In the genomic region with DNA sequence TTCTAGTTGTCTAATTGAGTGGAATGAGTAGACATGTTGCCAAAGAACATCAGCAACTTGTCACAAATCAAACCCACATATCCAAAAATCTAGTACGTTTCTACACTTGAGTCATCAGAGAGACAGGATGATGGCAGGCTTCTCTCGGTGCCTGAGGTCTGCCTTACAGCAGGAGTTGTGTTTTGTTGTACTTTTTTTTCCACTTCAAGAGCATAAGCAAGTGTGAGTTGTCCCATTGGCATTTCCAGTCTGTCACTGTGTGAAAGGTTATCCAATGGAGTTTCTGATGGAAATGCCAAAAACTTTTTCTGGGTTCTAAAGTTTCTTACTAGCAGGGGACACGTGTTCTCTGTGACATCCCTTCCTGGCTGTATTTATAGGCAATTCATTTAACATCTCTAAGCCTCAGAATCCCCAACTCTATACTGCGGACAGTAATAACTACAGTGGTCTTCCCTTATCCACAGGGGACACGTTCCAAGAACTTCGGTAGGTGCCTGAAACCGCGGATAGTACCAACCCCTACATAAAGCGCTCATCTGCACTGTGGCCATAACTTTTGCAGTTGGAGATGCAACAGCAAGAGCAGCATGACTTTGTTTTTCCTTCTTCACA, we compare ENCODE assay signal across 8 cellular contexts.
A peak's percentile ranks its signal among the peaks of the same experiment; 100 is the strongest.
DNase-seq lines count a peak whose midpoint lies in the region; ATAC-seq, FAIRE-seq and TF ChIP-seq lines count a peak whose summit lies in the region.
"Had no signal": no experiment of that assay in that cellular context is flagged by ENCODE, and none has a peak within 500 bp of the region (broad histone marks: within the 10 kb centered on the region; RNA-seq: fewer than 3 reads in every experiment).

No MANE protein-coding gene starts in this region.

- ATAC-seq in Right ventricle myocardium superior (ENCODE audit: poor library complexity), result no peak
- no peak for ATAC-seq in HG02938 (IDR thresholded peaks at IDR 0.05; ENCODE audit: unreplicated experiment)
- ATAC-seq in left cardiac atrium, result no peak

- FAIRE-seq in GM19239 (lab: Jason Lieb, UNC), result peak; percentile 28
- FAIRE-seq in endothelial cell of umbilical vein (lab: Jason Lieb, UNC), result peak; percentile 67

- peaks cover 37% of the 10 kb centered on the region for H3K4me1 Mint-ChIP-seq in T-helper 1 cell treated with Interleukin-12 subunit alpha and Interleukin-12 subunit beta and Interleukin-4 antibody, amounts not matched to agents 30 μg/mL and 1 μg/mL, for 36 hours (ENCODE audit: low read depth)

- intact Hi-C loops in endothelial cell of umbilical vein (cut with micrococcal nuclease), result no loop called here
- intact Hi-C loops in Right ventricle myocardium superior (cut with DNase I), result no loop called here
- intact Hi-C loops in left cardiac atrium (cut with DNase I), result loop anchor here in 1 of 2 donors (5.0 kb wide), 1 partner anchor 379 kb away; no protein-coding TSS in a partner anchor

- POLR2A ChIA-PET in endothelial cell of umbilical vein (lab: Charles Lee), result no interaction called here

- H3K27me3 Mint-ChIP-seq in T-helper 1 cell treated with Interleukin-12 subunit alpha and Interleukin-12 subunit beta and Interleukin-4 antibody, amounts not matched to agents 30 μg/mL and 1 μg/mL, for 36 hours (ENCODE audit: low read depth), result peaks cover 31% of the 10 kb centered on the region

- peak overlapping the region; percentile 16 for H2AFZ ChIP-seq in endothelial cell of umbilical vein (ENCODE audit: low read depth, low read length)

- no peak overlapping the region for H3K4me3 ChIP-seq in endothelial cell of umbilical vein (replicated peaks in 1 of 3; ENCODE audit: insufficient read depth in 1 of 3, low read depth in 1 of 3, low read length in 3 of 3)
- H3K4me3 ChIP-seq: left ventricle myocardium inferior had no signal

- peaks cover 15% of the 10 kb centered on the region for H3K4me1 ChIP-seq in endothelial cell of umbilical vein (ENCODE audit: control insufficient read depth, extremely low read depth, insufficient read depth, low read length)
- H3K4me1 ChIP-seq: left ventricle myocardium inferior had no signal

- H3K9me3 ChIP-seq in endothelial cell of umbilical vein (replicated peaks; ENCODE audit: control insufficient read depth, insufficient read depth, low read length), result no peaks in the 10 kb centered on the region
- H3K9me3 ChIP-seq: left ventricle myocardium inferior had no signal

- no peaks in the 10 kb centered on the region for H3K9me1 ChIP-seq in endothelial cell of umbilical vein (replicated peaks; ENCODE audit: control insufficient read depth, extremely low read depth, insufficient read depth, low read length)

- H3K36me3 ChIP-seq in endothelial cell of umbilical vein (ENCODE audit: control insufficient read depth in 2 of 2, extremely low read depth in 1 of 2, insufficient read depth in 2 of 2, low read length in 2 of 2), result no peaks in the 10 kb centered on the region
- H3K36me3 ChIP-seq: left ventricle myocardium inferior had no signal

- dilution Hi-C loops in endothelial cell of umbilical vein (cut with MboI; ENCODE audit: extremely low pct_ligation_motif_present, low sequenced_read_pairs), result no loop called here

- no peaks in the 10 kb centered on the region for H4K20me1 ChIP-seq in endothelial cell of umbilical vein (replicated peaks; ENCODE audit: control insufficient read depth, extremely low read depth, insufficient read depth, low read length)

- no peak for TF ChIP-seq POLR2A in endothelial cell of umbilical vein (IDR thresholded peaks at IDR 0.05; ENCODE audit: low read depth, low read length)

- peak overlapping the region; percentile 16 for H3K4me2 ChIP-seq in endothelial cell of umbilical vein (ENCODE audit: insufficient read depth, low read length)

- TF ChIP-seq CTCF in endothelial cell of umbilical vein (IDR thresholded peaks at IDR 0.05; ENCODE audit: extremely low read depth in 1 of 2, insufficient read depth in 1 of 2, low read depth in 1 of 2, low read length in 2 of 2), result no peak

- H3K79me2 ChIP-seq in endothelial cell of umbilical vein (ENCODE audit: control insufficient read depth, insufficient read depth, low read length), result no peaks in the 10 kb centered on the region

- H3K27ac Mint-ChIP-seq in T-helper 1 cell treated with Interleukin-12 subunit alpha and Interleukin-12 subunit beta and Interleukin-4 antibody, amounts not matched to agents 30 μg/mL and 1 μg/mL, for 36 hours, result peak overlapping the region; percentile 72

- H3K4me3 Mint-ChIP-seq in T-helper 1 cell treated with Interleukin-12 subunit alpha and Interleukin-12 subunit beta and Interleukin-4 antibody, amounts not matched to agents 30 μg/mL and 1 μg/mL, for 36 hours, result peak overlapping the region; percentile 25

- no peak overlapping the region for H3K9ac ChIP-seq in endothelial cell of umbilical vein (replicated peaks; ENCODE audit: extremely low read depth, insufficient read depth, low read length)

- BruUV-seq in endothelial cell of umbilical vein (replicated peaks; lab: Mats Ljungman, UMichigan), result no TSS peak

- DNase-seq in GM19239 (ENCODE audit: insufficient read length, low spot score) (no peak), endothelial cell of umbilical vein (ENCODE audit: low read depth, low spot score) (peak; percentile 83), Right ventricle myocardium superior (no peak), left cardiac atrium (no peak)
- peak; percentile 32 for DNase-seq in stimulated activated CD4-positive, alpha-beta T cell treated with anti-CD3 and anti-CD28 coated beads, Interleukin-4, amount 100 ng/mL, for 1 hour
- DNase-seq: left ventricle myocardium inferior had no signal

- H3K36me3 Mint-ChIP-seq in T-helper 1 cell treated with Interleukin-12 subunit alpha and Interleukin-12 subunit beta and Interleukin-4 antibody, amounts not matched to agents 30 μg/mL and 1 μg/mL, for 36 hours (ENCODE audit: low read depth), result peaks cover 6% of the 10 kb centered on the region

- peak overlapping the region; percentile 9 for H3K27ac ChIP-seq in endothelial cell of umbilical vein (ENCODE audit: insufficient read depth, low read depth, low read length)
- H3K27ac ChIP-seq: left ventricle myocardium inferior had no signal

- CTCF ChIA-PET in endothelial cell of umbilical vein (lab: Charles Lee), result no interaction called here

- H3K27me3 ChIP-seq in endothelial cell of umbilical vein (ENCODE audit: control insufficient read depth in 2 of 2, insufficient read depth in 2 of 2, low read length in 2 of 2), result no peaks in the 10 kb centered on the region

- H3K9me3 Mint-ChIP-seq in T-helper 1 cell treated with Interleukin-12 subunit alpha and Interleukin-12 subunit beta and Interleukin-4 antibody, amounts not matched to agents 30 μg/mL and 1 μg/mL, for 36 hours, result peaks cover 6% of the 10 kb centered on the region

TF ChIP-seq in endothelial cell of umbilical vein, 7 proteins besides CTCF, POLR2A, EP300 and RAD21:
- TF ChIP-seq GATA2 (IDR thresholded peaks at IDR 0.05; ENCODE audit: insufficient read depth, insufficient read length, low read depth, low read length) (no peak), MYC (IDR thresholded peaks at IDR 0.05; ENCODE audit: low read depth, low read length) (no peak), POLR2AphosphoS5 (IDR thresholded peaks at IDR 0.05; ENCODE audit: insufficient read depth, low read depth, low read length) (peak; percentile 24), FOS (IDR thresholded peaks at IDR 0.05; ENCODE audit: borderline replicate concordance, insufficient read depth, low read length) (peak; percentile 65), JUN (IDR thresholded peaks at IDR 0.05; ENCODE audit: borderline replicate concordance, insufficient read depth, insufficient read length, low read depth) (peak; percentile 29)
- TF ChIP-seq, protein P1, sequence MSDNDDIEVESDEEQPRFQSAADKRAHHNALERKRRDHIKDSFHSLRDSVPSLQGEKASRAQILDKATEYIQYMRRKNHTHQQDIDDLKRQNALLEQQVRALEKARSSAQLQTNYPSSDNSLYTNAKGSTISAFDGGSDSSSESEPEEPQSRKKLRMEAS (IDR thresholded peaks at IDR 0.05; ENCODE audit: insufficient read depth, insufficient read length), result no peak

Comparison
In these comparisons a context has a peak if more than half of its experiments do, and no peak if none do; other contexts are left out.
1. DNase-seq: peak in endothelial cell of umbilical vein (single experiment) and stimulated activated CD4-positive, alpha-beta T cell treated with anti-CD3 and anti-CD28 coated beads, Interleukin-4, amount 100 ng/mL, for 1 hour (single experiment); none in GM19239 (single experiment), Right ventricle myocardium superior (single experiment) and left cardiac atrium (single experiment).